Comparison of ENCODE assay signal across 12 cellular contexts in the genomic region with DNA sequence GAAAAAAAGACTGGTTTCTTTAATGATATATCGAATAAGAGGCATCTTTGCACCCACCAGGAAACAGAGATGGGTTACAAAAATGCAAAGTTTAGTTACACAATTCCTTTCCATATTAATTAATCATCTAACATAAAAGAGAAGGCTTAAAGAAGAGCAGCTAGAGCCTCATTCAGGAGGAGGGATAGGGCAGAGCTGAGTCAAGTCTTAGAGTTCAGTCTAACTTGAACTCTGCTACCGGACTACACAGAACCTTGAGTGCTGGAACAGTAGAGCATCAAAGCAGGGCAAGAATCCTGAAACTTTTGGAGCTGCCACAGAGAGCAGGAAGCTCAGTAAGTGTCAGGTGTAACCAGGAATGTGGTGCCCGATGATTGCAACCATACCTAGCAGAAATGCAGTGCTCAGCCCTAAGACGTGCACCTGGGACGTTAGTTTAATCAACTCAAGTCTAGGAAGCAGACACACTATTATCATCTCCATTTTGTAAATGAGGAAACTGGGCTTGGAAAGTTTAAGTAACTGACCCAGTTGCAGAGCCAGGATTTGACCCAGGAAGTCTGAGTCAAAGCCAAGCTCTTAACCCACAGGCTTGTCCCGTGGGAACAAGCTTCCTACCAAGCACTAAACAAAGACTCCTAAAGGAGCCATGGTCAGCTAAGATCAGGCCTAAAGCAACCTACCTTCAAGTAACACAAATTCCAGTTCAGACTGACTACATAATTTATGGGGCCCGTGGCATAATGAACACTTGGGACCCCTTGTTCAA.
A peak's percentile ranks its signal among the peaks of the same experiment; 100 is the strongest.
DNase-seq lines count a peak whose midpoint lies in the region; ATAC-seq and TF ChIP-seq lines count a peak whose summit lies in the region.
"Had no signal": no experiment of that assay in that cellular context is flagged by ENCODE, and none has a peak within 500 bp of the region (broad histone marks: within the 10 kb centered on the region; RNA-seq: fewer than 3 reads in every experiment).

No MANE protein-coding gene starts in this region.

- no peak for TF ChIP-seq POLR2A in esophagus muscularis mucosa (IDR thresholded peaks at IDR 0.05; ENCODE audit: low read depth)

- H3K27ac ChIP-seq in SK-N-MC (0 out of 2 replicates have a peak overlapping the region, but pooled peaks have one; percentile 25), esophagus muscularis mucosa (replicated peaks in 1 of 4) (no peak overlapping the region)
- H3K27ac ChIP-seq: parathyroid adenoma had no signal

- no peaks in the 10 kb centered on the region for H3K9me3 ChIP-seq in SK-N-MC (ENCODE audit: low read depth, low read length)
- no peaks in the 10 kb centered on the region for H3K9me3 ChIP-seq in skeletal muscle satellite cell (replicated peaks; ENCODE audit: low read length)
- no peaks in the 10 kb centered on the region for H3K9me3 ChIP-seq in esophagus muscularis mucosa

- CTCF ChIA-PET in activated CD8-positive, alpha-beta T cell treated with anti-CD3 and anti-CD28 coated beads for 36 hours (lab: Charles Lee) = interaction anchor here (0.7 to 4.0 kb wide), 8 partner anchors 10 to 115 kb away, joined by 3 to 20 read pairs (median 6); no protein-coding TSS in a partner anchor
- CTCF ChIA-PET in activated CD8-positive, alpha-beta T cell treated with anti-CD3 and anti-CD28 coated beads, Interleukin-2, amount 10 ng/mL, durations not matched to agents 7 days and 5 days (lab: Charles Lee) = interaction anchor here (0.7 to 5.7 kb wide), 7 partner anchors 10 to 115 kb away, joined by 3 to 26 read pairs (median 14); no protein-coding TSS in a partner anchor

- no peak for DNase-seq in activated CD8-positive, alpha-beta T cell treated with anti-CD3 and anti-CD28 coated beads for 36 hours
- no peak for DNase-seq in activated CD8-positive, alpha-beta T cell treated with anti-CD3 and anti-CD28 coated beads, Interleukin-2, amount 10 ng/mL, durations not matched to agents 7 days and 5 days
- DNase-seq in SK-N-MC (ENCODE audit: low read depth, low spot score) (no peak), fibroblast of the aortic adventitia (ENCODE audit: low read depth) (peak; percentile 72), esophagus muscularis mucosa (ENCODE audit: extremely low spot score) (no peak), NCI-H1417 treated with DMSO at 0.1 percent for 48 hours (lab: John Stamatoyannopoulos, UW) (no peak), HuH-7 (ENCODE audit: low spot score) (no peak)
- DNase-seq: activated CD4-positive, alpha-beta T cell treated with anti-CD3 and anti-CD28 coated beads, Interleukin-2, amount 50 U/mL, for 1 hour; hippocampal formation; NCI-H1694 treated with DMSO at 0.1 percent for 48 hours had no signal

- POLR2A ChIA-PET in activated CD8-positive, alpha-beta T cell treated with anti-CD3 and anti-CD28 coated beads for 36 hours (lab: Charles Lee) = interaction anchor here (0.6 to 3.5 kb wide), 5 partner anchors 54 to 187 kb away, joined by 3 to 15 read pairs (median 6); a partner anchor contains a TSS
- POLR2A ChIA-PET in activated CD8-positive, alpha-beta T cell treated with anti-CD3 and anti-CD28 coated beads, Interleukin-2, amount 10 ng/mL, durations not matched to agents 7 days and 5 days (lab: Charles Lee) = no interaction called here

- H3K27me3 ChIP-seq in skeletal muscle satellite cell (ENCODE audit: control insufficient read depth, insufficient read depth, low read length) = no peaks in the 10 kb centered on the region
- no peaks in the 10 kb centered on the region for H3K27me3 ChIP-seq in esophagus muscularis mucosa

- peaks cover 80% of the 10 kb centered on the region for H3K4me1 Mint-ChIP-seq in activated CD8-positive, alpha-beta T cell treated with anti-CD3 and anti-CD28 coated beads for 36 hours (ENCODE audit: low read depth)
- H3K4me1 Mint-ChIP-seq in activated CD8-positive, alpha-beta T cell treated with anti-CD3 and anti-CD28 coated beads, Interleukin-2, amount 10 ng/mL, durations not matched to agents 7 days and 5 days (ENCODE audit: low read depth) = peaks cover 58% of the 10 kb centered on the region

- peak overlapping the region; percentile 68 for H3K27ac Mint-ChIP-seq in activated CD8-positive, alpha-beta T cell treated with anti-CD3 and anti-CD28 coated beads for 36 hours
- no peak overlapping the region for H3K27ac Mint-ChIP-seq in activated CD8-positive, alpha-beta T cell treated with anti-CD3 and anti-CD28 coated beads, Interleukin-2, amount 10 ng/mL, durations not matched to agents 7 days and 5 days

- intact Hi-C loops in activated CD8-positive, alpha-beta T cell treated with anti-CD3 and anti-CD28 coated beads for 36 hours (cut with micrococcal nuclease) = loop anchor here (5.0 to 10.0 kb wide), 4 partner anchors 96 to 311 kb away; a partner anchor contains a TSS
- intact Hi-C loops in esophagus muscularis mucosa (cut with DNase I) = no loop called here

- H3K4me3 ChIP-seq in SK-N-MC (no peak overlapping the region), fibroblast of the aortic adventitia (ENCODE audit: low read depth, low read length) (no peak overlapping the region), skeletal muscle satellite cell (ENCODE audit: low read length) (no peak overlapping the region), esophagus muscularis mucosa (no peak overlapping the region)

- no peak overlapping the region for H3K9ac ChIP-seq in SK-N-MC (ENCODE audit: insufficient read length)
- no peak overlapping the region for H3K9ac ChIP-seq in skeletal muscle satellite cell (ENCODE audit: low read depth, low read length)
- H3K9ac ChIP-seq: parathyroid adenoma had no signal

- no peak for TF ChIP-seq EP300 in esophagus muscularis mucosa (IDR thresholded peaks at IDR 0.05)

- no peak overlapping the region for H3K4me3 Mint-ChIP-seq in activated CD8-positive, alpha-beta T cell treated with anti-CD3 and anti-CD28 coated beads for 36 hours
- no peak overlapping the region for H3K4me3 Mint-ChIP-seq in activated CD8-positive, alpha-beta T cell treated with anti-CD3 and anti-CD28 coated beads, Interleukin-2, amount 10 ng/mL, durations not matched to agents 7 days and 5 days

- WGBS in esophagus muscularis mucosa = 76% methylated on average over 7 of the region's 7 CpGs

- no peaks in the 10 kb centered on the region for H3K27me3 Mint-ChIP-seq in activated CD8-positive, alpha-beta T cell treated with anti-CD3 and anti-CD28 coated beads for 36 hours
- no peaks in the 10 kb centered on the region for H3K27me3 Mint-ChIP-seq in activated CD8-positive, alpha-beta T cell treated with anti-CD3 and anti-CD28 coated beads, Interleukin-2, amount 10 ng/mL, durations not matched to agents 7 days and 5 days (ENCODE audit: low read depth)

- ATAC-seq in activated CD8-positive, alpha-beta T cell treated with anti-CD3 and anti-CD28 coated beads for 36 hours = no peak
- no peak for ATAC-seq in activated CD8-positive, alpha-beta T cell treated with anti-CD3 and anti-CD28 coated beads, Interleukin-2, amount 10 ng/mL, durations not matched to agents 7 days and 5 days

- H3K4me1 ChIP-seq in skeletal muscle satellite cell (ENCODE audit: control insufficient read depth, insufficient read depth, low read length) (peaks cover 17% of the 10 kb centered on the region), esophagus muscularis mucosa (peaks cover 11 to 52% (median 48%) of the 10 kb centered on the region in 4 donors)
- H3K4me1 ChIP-seq: parathyroid adenoma had no signal

- TF ChIP-seq CTCF in activated CD8-positive, alpha-beta T cell treated with anti-CD3 and anti-CD28 coated beads for 36 hours (IDR thresholded peaks at IDR 0.05) = no peak
- TF ChIP-seq CTCF in fibroblast of the aortic adventitia (IDR thresholded peaks at IDR 0.05; ENCODE audit: insufficient read depth, low read length) (no peak), esophagus muscularis mucosa (IDR thresholded peaks at IDR 0.05) (no peak)

- H3K36me3 ChIP-seq in SK-N-MC (ENCODE audit: insufficient read depth, low read length) (no peaks in the 10 kb centered on the region), skeletal muscle satellite cell (ENCODE audit: insufficient read depth, low read length) (no peaks in the 10 kb centered on the region), esophagus muscularis mucosa (no peaks in the 10 kb centered on the region)

- H3K36me3 Mint-ChIP-seq in activated CD8-positive, alpha-beta T cell treated with anti-CD3 and anti-CD28 coated beads for 36 hours (ENCODE audit: low read depth) = peaks cover 11% of the 10 kb centered on the region
- H3K36me3 Mint-ChIP-seq in activated CD8-positive, alpha-beta T cell treated with anti-CD3 and anti-CD28 coated beads, Interleukin-2, amount 10 ng/mL, durations not matched to agents 7 days and 5 days (ENCODE audit: low read depth) = peaks cover 6% of the 10 kb centered on the region

- peak overlapping the region; percentile 7 for H3K4me2 ChIP-seq in skeletal muscle satellite cell (ENCODE audit: low read length)

- H3K9me3 Mint-ChIP-seq in activated CD8-positive, alpha-beta T cell treated with anti-CD3 and anti-CD28 coated beads for 36 hours = no peaks in the 10 kb centered on the region
- H3K9me3 Mint-ChIP-seq in activated CD8-positive, alpha-beta T cell treated with anti-CD3 and anti-CD28 coated beads, Interleukin-2, amount 10 ng/mL, durations not matched to agents 7 days and 5 days (ENCODE audit: insufficient read depth) = no peaks in the 10 kb centered on the region
